Comparison of ENCODE assay signal across 1 cellular context in genomic region chr11:112844530-112844929, GRCh38.
TF ChIP-seq lines count a peak whose summit lies in the region.

No MANE protein-coding gene starts in this region.

TF ChIP-seq in WTC11, 78 proteins besides CTCF, POLR2A, EP300 and RAD21 (continued from another document):
- TF ChIP-seq TEAD1 (CRISPR knock-in tag; IDR thresholded peaks at IDR 0.05), result no peak
- no peak for TF ChIP-seq ZNF396 (CRISPR knock-in tag; IDR thresholded peaks at IDR 0.05; ENCODE audit: borderline replicate concordance)
- no peak for TF ChIP-seq SOX15 (CRISPR knock-in tag; IDR thresholded peaks at IDR 0.05)
- TF ChIP-seq, protein P1, sequence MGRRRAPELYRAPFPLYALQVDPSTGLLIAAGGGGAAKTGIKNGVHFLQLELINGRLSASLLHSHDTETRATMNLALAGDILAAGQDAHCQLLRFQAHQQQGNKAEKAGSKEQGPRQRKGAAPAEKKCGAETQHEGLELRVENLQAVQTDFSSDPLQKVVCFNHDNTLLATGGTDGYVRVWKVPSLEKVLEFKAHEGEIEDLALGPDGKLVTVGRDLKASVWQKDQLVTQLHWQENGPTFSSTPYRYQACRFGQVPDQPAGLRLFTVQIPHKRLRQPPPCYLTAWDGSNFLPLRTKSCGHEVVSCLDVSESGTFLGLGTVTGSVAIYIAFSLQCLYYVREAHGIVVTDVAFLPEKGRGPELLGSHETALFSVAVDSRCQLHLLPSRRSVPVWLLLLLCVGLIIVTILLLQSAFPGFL (CRISPR knock-in tag; IDR thresholded peaks at IDR 0.05; ENCODE audit: borderline replicate concordance), result no peak
